ENCODE assay signal across 8 cellular contexts in the genomic region with DNA sequence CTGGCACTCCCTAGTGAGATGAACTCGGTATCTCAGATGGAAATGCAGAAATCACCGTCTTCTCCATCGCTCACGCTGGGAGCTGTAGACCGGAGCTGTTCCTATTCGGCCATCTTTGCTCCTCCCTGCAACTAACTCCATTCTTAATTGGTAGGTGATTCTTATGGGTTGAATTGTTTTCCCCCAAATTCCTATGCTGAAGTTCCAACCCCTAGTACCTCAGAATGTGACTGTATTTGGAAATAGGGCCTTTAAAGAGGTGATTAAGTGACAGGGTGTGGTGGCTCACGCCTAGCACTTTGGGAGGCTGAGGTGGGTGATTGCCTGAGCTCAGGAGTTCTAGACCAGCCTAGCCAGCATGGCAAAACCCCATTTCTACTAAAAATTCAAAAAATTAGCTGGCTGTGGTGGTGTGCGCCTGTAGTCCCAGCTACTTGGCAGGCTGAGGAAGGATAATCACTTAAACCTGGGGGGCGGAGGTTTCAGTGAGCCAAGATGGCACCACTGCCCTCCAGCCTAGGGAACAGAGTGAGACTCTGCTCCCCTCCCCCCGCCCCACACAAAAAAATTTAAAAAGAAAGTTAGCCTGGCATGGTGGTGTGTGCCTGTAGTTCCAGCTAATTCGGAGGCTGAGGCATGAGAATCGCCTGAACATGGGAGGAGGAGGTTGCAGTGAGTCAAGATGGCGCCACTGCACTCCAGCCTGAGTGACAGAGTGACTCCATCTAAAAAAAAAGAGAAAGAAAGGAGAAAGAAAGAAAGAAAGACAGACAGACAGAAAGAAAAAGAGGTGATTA. TPM values are rescaled to one million over a fixed set of nuclear protein-coding genes. Genes with fewer than 3 reads are reported as not detected.
A peak's percentile ranks its signal among the peaks of the same experiment; 100 is the strongest.
DNase-seq lines count a peak whose midpoint lies in the region; ATAC-seq and TF ChIP-seq lines count a peak whose summit lies in the region.

No MANE protein-coding gene starts in this region.

- H3K4me1 ChIP-seq in left ventricle myocardium inferior: peaks cover 34% of the 10 kb centered on the region

- DNase-seq in NCI-H2196 (lab: John Stamatoyannopoulos, UW; ENCODE audit: unreplicated experiment): peak; percentile 3
- DNase-seq in NCI-H2196 treated with DMSO at 0.1 percent for 48 hours (lab: John Stamatoyannopoulos, UW; ENCODE audit: unreplicated experiment): no peak
- DNase-seq in left ventricle myocardium inferior: no peak
- no peak for DNase-seq in GM10248 (ENCODE audit: extremely low spot score)

- no peaks in the 10 kb centered on the region for H3K27me3 ChIP-seq in left ventricle myocardium inferior (ENCODE audit: low read depth)

- intact Hi-C loops in left ventricle myocardium inferior (cut with micrococcal nuclease): no loop called here

- H3K27ac ChIP-seq in left ventricle myocardium inferior (replicated peaks) (peak overlapping the region; percentile 57), skin epidermis (peak overlapping the region in 10 of 21 experiments; percentile 32 to 75 (median 60))

- CTCF ChIA-PET in GM10248 (lab: Yijun Ruan, JAX): interaction anchor here (0.6 to 2.1 kb wide), 6 partner anchors 11 to 452 kb away, joined by 3 to 10 read pairs (median 4); partner anchors contain the start of gene FOCAD

- POLR2A ChIA-PET in GM10248 (lab: Yijun Ruan, JAX): interaction anchor here (1.0 kb wide), 1 partner anchor 25 kb away, joined by 4 read pairs; the partner anchor contains the start of gene FOCAD

- no peak for TF ChIP-seq CTCF in WI38 (IDR thresholded peaks at IDR 0.05; ENCODE audit: low read depth, low read length)
- no peak for TF ChIP-seq CTCF in left ventricle myocardium inferior (IDR thresholded peaks at IDR 0.05; ENCODE audit: borderline replicate concordance)
- no peak for TF ChIP-seq CTCF in GM10248 (IDR thresholded peaks at IDR 0.05; ENCODE audit: control extremely low read depth, extremely low read depth, low read depth, missing control alignments)

- no peaks in the 10 kb centered on the region for H3K36me3 ChIP-seq in left ventricle myocardium inferior

- H3K4me3 ChIP-seq in WI38 (ENCODE audit: low read depth, low read length): peak overlapping the region; percentile 57
- peak overlapping the region; percentile 70 for H3K4me3 ChIP-seq in left ventricle myocardium inferior
- H3K4me3 ChIP-seq in skin epidermis: peak overlapping the region; percentile 20 to 49 (median 42)

- ATAC-seq in HG03039 (IDR thresholded peaks at IDR 0.05; ENCODE audit: unreplicated experiment): no peak
- no peak for ATAC-seq in GM19452 (IDR thresholded peaks at IDR 0.05; ENCODE audit: unreplicated experiment)

- no peaks in the 10 kb centered on the region for H3K9me3 ChIP-seq in left ventricle myocardium inferior (replicated peaks)

RNA-seq across cellular contexts. Expression of gene FOCAD, which starts 25.2 kb away (rescaled TPM):
- 29.0 TPM for total RNA-seq in left ventricle myocardium inferior

RNA-seq across cellular contexts. Expression of gene MLLT3, which starts 36.6 kb away (rescaled TPM):
- 17.5 TPM for total RNA-seq in left ventricle myocardium inferior
